ENCODE assay signal across 15 cellular contexts in genomic region chr14:104536942-104537612, GRCh38. TPM values are rescaled to one million over a fixed set of nuclear protein-coding genes. Genes with fewer than 3 reads are reported as not detected.
DNase-seq lines count a peak whose midpoint lies in the region; ATAC-seq lines count a peak whose summit lies in the region.
"Had no signal": no experiment of that assay in that cellular context is flagged by ENCODE, and none has a peak within 500 bp of the region (broad histone marks: within the 10 kb centered on the region; RNA-seq: fewer than 3 reads in every experiment).

No MANE protein-coding gene starts in this region.

- intact Hi-C loops in posterior vena cava (cut with DNase I): no loop called here

- ATAC-seq in esophagus mucosa: peak; percentile 50
- no peak for ATAC-seq in GM18873 (IDR thresholded peaks at IDR 0.05; ENCODE audit: low FRiP score, unreplicated experiment)
- ATAC-seq: SK-N-SH treated with all-trans-retinoic acid at 6 μM for 48 hours; stimulated activated naive B cell treated with anti-CD40 and anti-IgM and Interleukin-4, amounts not matched to agents 10 μg/mL and 1 μg/mL and 100 μg/mL, for 72 hours had no signal

- DNase-seq in ELF-1 (ENCODE audit: low read depth, low spot score) (peak; percentile 77), NCI-H226 (peak; percentile 53), posterior vena cava (ENCODE audit: low spot score) (peak; percentile 37), NCI-H2227 treated with DMSO at 0.1 percent for 48 hours (lab: John Stamatoyannopoulos, UW) (no peak), UCSD-AML1 (lab: John Stamatoyannopoulos, UW; ENCODE audit: unreplicated experiment) (no peak)
- no peak for DNase-seq in stimulated activated CD4-positive, alpha-beta T cell treated with anti-CD3 and anti-CD28 coated beads, Interleukin-2, amount 100 ng/mL, for 48 hours
- DNase-seq: activated CD4-positive, alpha-beta T cell treated with anti-CD3 and anti-CD28 coated beads, Interleukin-2, amount 50 U/mL, for 4 hours; activated naive CD4-positive, alpha-beta T cell treated with anti-CD3 and anti-CD28 coated beads, Interleukin-2, amount 50 U/mL, for 16 hours; effector memory CD4-positive, alpha-beta T cell; natural killer cell; stimulated activated CD4-positive, alpha-beta T cell treated with anti-CD3 and anti-CD28 coated beads, Interleukin-15, amount 100 ng/mL, for 24 hours; stimulated activated naive B cell treated with anti-CD40 and anti-IgM and Interleukin-4, amounts not matched to agents 10 μg/mL and 1 μg/mL and 100 μg/mL, for 72 hours had no signal

RNA-seq across cellular contexts. Expression of gene C14orf180, which starts 42.5 kb away (rescaled TPM):
- total RNA-seq in esophagus mucosa: not detected
- total RNA-seq in posterior vena cava: 1 to 10 TPM; 1.4 to 5.9 TPM
- total RNA-seq: natural killer cell had no signal

Comparison
In these comparisons a context has a peak if more than half of its experiments do, and no peak if none do; other contexts are left out.
1. DNase-seq: peak in ELF-1 (single experiment), NCI-H226 (single experiment) and posterior vena cava (single experiment); none in stimulated activated CD4-positive, alpha-beta T cell treated with anti-CD3 and anti-CD28 coated beads, Interleukin-2, amount 100 ng/mL, for 48 hours (0 of 2), NCI-H2227 treated with DMSO at 0.1 percent for 48 hours (single experiment) and UCSD-AML1 (single experiment).